Comparison of ENCODE assay signal across 8 cellular contexts in the genomic region with DNA sequence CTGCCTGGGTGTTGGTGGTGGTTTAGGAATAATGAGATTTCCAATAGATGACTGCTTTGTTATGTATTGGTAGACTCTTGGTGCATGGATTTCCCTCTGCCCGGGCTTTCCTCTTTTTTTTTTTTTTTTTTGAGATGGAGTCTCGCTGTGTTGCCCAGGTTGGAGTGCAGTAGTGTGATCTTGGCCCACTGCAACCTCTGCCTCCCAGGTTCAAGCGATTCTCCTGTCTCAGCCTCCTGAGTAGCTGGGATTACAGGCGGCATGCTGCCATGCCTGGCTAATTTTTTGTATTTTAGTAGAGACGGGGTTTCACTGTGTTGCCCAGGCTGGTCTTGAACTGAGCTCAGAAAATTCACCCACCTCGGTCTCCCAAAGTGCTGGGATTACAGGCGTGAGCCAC. TPM values are rescaled to one million over a fixed set of nuclear protein-coding genes. Genes with fewer than 3 reads are reported as not detected.
DNase-seq lines count a peak whose midpoint lies in the region; ATAC-seq, FAIRE-seq and TF ChIP-seq lines count a peak whose summit lies in the region.
"Not testable (repeated sequence)": the region's sequence is repeated elsewhere in the genome, so short reads cannot be mapped to it uniquely, and the experiment has no call there.

No MANE protein-coding gene starts in this region.

- not testable (repeated sequence) for H4K20me1 ChIP-seq in SU-DHL-6 (ENCODE audit: low read depth, low read length); K562 (replicated peaks; ENCODE audit: control insufficient read depth, insufficient read depth, low read length)

- not testable (repeated sequence) for H3F3A ChIP-seq in SU-DHL-6 (ENCODE audit: insufficient read depth)

- not testable (repeated sequence) for H3K4me3 ChIP-seq in HEK293 (ENCODE audit: low read depth, low read length); SU-DHL-6 (ENCODE audit: insufficient read depth, low read length, poor library complexity, severe bottlenecking); K562; left ventricle myocardium inferior

- H3K4me3 Mint-ChIP-seq in CD14-positive monocyte: peak overlapping the region; percentile 48 to 73
- not testable (repeated sequence) for H3K4me3 Mint-ChIP-seq in activated CD8-positive, alpha-beta T cell treated with anti-CD3 and anti-CD28 coated beads, Interleukin-2, amount 10 ng/mL, durations not matched to agents 7 days and 5 days; nephron; type B pancreatic cell

- not testable (repeated sequence) for TF ChIP-seq EP300 in K562 (IDR thresholded peaks at IDR 0.05; ENCODE audit: low read length)

- peaks cover 91% of the 10 kb centered on the region for H3K79me2 ChIP-seq in SU-DHL-6 (ENCODE audit: insufficient read depth, low read length)
- H3K79me2 ChIP-seq in K562 (ENCODE audit: control insufficient read depth, insufficient read depth, low read length): peaks cover 97% of the 10 kb centered on the region

- DNase-seq in CD14-positive monocyte (ENCODE audit: low spot score); activated CD8-positive, alpha-beta T cell treated with anti-CD3 and anti-CD28 coated beads, Interleukin-2, amount 10 ng/mL, durations not matched to agents 7 days and 5 days; K562 (ENCODE audit: extremely low read depth in 1 of 4, low spot score in 3 of 4); left ventricle myocardium inferior; type B pancreatic cell (ENCODE audit: extremely low spot score, unreplicated experiment): not testable (repeated sequence)

- H3K36me3 ChIP-seq in HEK293 (ENCODE audit: control insufficient read depth in 2 of 2, insufficient read depth in 1 of 2, low read length in 2 of 2); SU-DHL-6 (ENCODE audit: low read length); left ventricle myocardium inferior: not testable (repeated sequence)
- H3K36me3 ChIP-seq in K562 (ENCODE audit: control insufficient read depth, insufficient read depth, low read length): peaks cover 20% of the 10 kb centered on the region; the same call in 2 of the 3 replicates

- peaks cover 9 to 15% of the 10 kb centered on the region in 2 donors for H3K36me3 Mint-ChIP-seq in CD14-positive monocyte
- H3K36me3 Mint-ChIP-seq in activated CD8-positive, alpha-beta T cell treated with anti-CD3 and anti-CD28 coated beads, Interleukin-2, amount 10 ng/mL, durations not matched to agents 7 days and 5 days (ENCODE audit: low read depth): peaks cover 21% of the 10 kb centered on the region
- not testable (repeated sequence) for H3K36me3 Mint-ChIP-seq in nephron (ENCODE audit: low read depth); type B pancreatic cell

- not testable (repeated sequence) for H3K9me3 Mint-ChIP-seq in CD14-positive monocyte; activated CD8-positive, alpha-beta T cell treated with anti-CD3 and anti-CD28 coated beads, Interleukin-2, amount 10 ng/mL, durations not matched to agents 7 days and 5 days (ENCODE audit: insufficient read depth); nephron; type B pancreatic cell

- not testable (repeated sequence) for TF ChIP-seq CTCF in CD14-positive monocyte (IDR thresholded peaks at IDR 0.05); HEK293 (tag by site-specific recombination; IDR thresholded peaks at IDR 0.05); SU-DHL-6 (IDR thresholded peaks at IDR 0.05; ENCODE audit: insufficient read depth, low read length, poor library complexity, severe bottlenecking); K562 (IDR thresholded peaks at IDR 0.05 in 2 of 3, conservative IDR thresholded peaks at IDR 0.05 in 1 of 3; ENCODE audit: insufficient read depth in 2 of 3, low read depth in 1 of 3, low read length in 3 of 3); left ventricle myocardium inferior (IDR thresholded peaks at IDR 0.05; ENCODE audit: borderline replicate concordance); nephron (IDR thresholded peaks at IDR 0.05; ENCODE audit: unreplicated experiment in 3 of 3); type B pancreatic cell (conservative IDR thresholded peaks at IDR 0.05)

- H3K9me3 ChIP-seq in HEK293 (ENCODE audit: control insufficient read depth, insufficient read depth, low read depth, low read length); SU-DHL-6 (ENCODE audit: insufficient read depth, low read length); K562 (replicated peaks; ENCODE audit: control insufficient read depth, insufficient read depth, low read depth, low read length); left ventricle myocardium inferior (replicated peaks): not testable (repeated sequence)

- not testable (repeated sequence) for H3K27me3 ChIP-seq in SU-DHL-6 (ENCODE audit: low read length); K562 (ENCODE audit: control insufficient read depth in 2 of 2, insufficient read depth in 2 of 2, low read length in 2 of 2); left ventricle myocardium inferior (ENCODE audit: low read depth)

- not testable (repeated sequence) for H3K4me1 ChIP-seq in HEK293 (ENCODE audit: control insufficient read depth, insufficient read depth, low read length)
- H3K4me1 ChIP-seq in K562 (replicated peaks in 1 of 2; ENCODE audit: control insufficient read depth in 2 of 2, insufficient read depth in 2 of 2, low read length in 2 of 2): peaks cover 31 to 36% of the 10 kb centered on the region in 2 experiments
- peaks cover 65% of the 10 kb centered on the region for H3K4me1 ChIP-seq in left ventricle myocardium inferior

- H3K9ac ChIP-seq in SU-DHL-6 (ENCODE audit: low read length): not testable (repeated sequence)
- H3K9ac ChIP-seq in K562 (ENCODE audit: insufficient read depth in 1 of 2, low read depth in 2 of 2, low read length in 2 of 2): peak overlapping the region; percentile 81 to 84; a peak in 3 of 4 replicates

- not testable (repeated sequence) for H3K9me1 ChIP-seq in K562 (ENCODE audit: control insufficient read depth, insufficient read depth, low read length)

- in situ Hi-C loops in K562 (cut with MboI): not testable (repeated sequence)

- TF ChIP-seq POLR2A in K562 (conservative IDR thresholded peaks at IDR 0.05): not testable (repeated sequence)

- intact Hi-C loops in CD14-positive monocyte (cut with micrococcal nuclease); K562 (cut with micrococcal nuclease); left ventricle myocardium inferior (cut with micrococcal nuclease): not testable (repeated sequence)

- POLR2A ChIA-PET in HEK293 (lab: Yijun Ruan, JAX): interaction anchor here (0.7 to 0.9 kb wide), 2 partner anchors 8 to 13 kb away, joined by 3 read pairs; no protein-coding TSS in a partner anchor
- POLR2A ChIA-PET in activated CD8-positive, alpha-beta T cell treated with anti-CD3 and anti-CD28 coated beads, Interleukin-2, amount 10 ng/mL, durations not matched to agents 7 days and 5 days (lab: Charles Lee): not testable (repeated sequence)
- POLR2A ChIA-PET in K562 (lab: Yijun Ruan, JAX): interaction anchor here (0.8 kb wide), 1 partner anchor 11 kb away, joined by 3 read pairs; the partner anchor contains the start of gene GATAD2A

- ATAC-seq in activated CD8-positive, alpha-beta T cell treated with anti-CD3 and anti-CD28 coated beads, Interleukin-2, amount 10 ng/mL, durations not matched to agents 7 days and 5 days; K562: not testable (repeated sequence)

- H3K4me1 Mint-ChIP-seq in CD14-positive monocyte (peaks cover 57% of the 10 kb centered on the region), nephron (peaks cover 28% of the 10 kb centered on the region), type B pancreatic cell (ENCODE audit: unreplicated experiment) (peaks cover 21% of the 10 kb centered on the region)
- H3K4me1 Mint-ChIP-seq in activated CD8-positive, alpha-beta T cell treated with anti-CD3 and anti-CD28 coated beads, Interleukin-2, amount 10 ng/mL, durations not matched to agents 7 days and 5 days (ENCODE audit: low read depth): peaks cover 61% of the 10 kb centered on the region

- H3K4me2 ChIP-seq in SU-DHL-6 (ENCODE audit: low read depth, low read length, poor library complexity, severe bottlenecking) (peak overlapping the region; percentile 4), K562 (ENCODE audit: insufficient read depth, low read length) (peak overlapping the region; percentile 63)

- H3K9me2 ChIP-seq in SU-DHL-6 (replicated peaks; ENCODE audit: insufficient read depth, low read length): not testable (repeated sequence)

- not testable (repeated sequence) for H2AFZ ChIP-seq in SU-DHL-6 (ENCODE audit: low read depth, low read length, severe bottlenecking); K562 (ENCODE audit: low read depth, low read length)

- CTCF ChIA-PET in HEK293 (lab: Yijun Ruan, JAX): interaction anchor here (0.6 to 1.6 kb wide), 4 partner anchors 33 to 96 kb away, joined by 4 to 5 read pairs (median 4); no protein-coding TSS in a partner anchor
- CTCF ChIA-PET in activated CD8-positive, alpha-beta T cell treated with anti-CD3 and anti-CD28 coated beads, Interleukin-2, amount 10 ng/mL, durations not matched to agents 7 days and 5 days (lab: Charles Lee): interaction anchor here (1.9 kb wide), 1 partner anchor 96 kb away, joined by 8 read pairs; no protein-coding TSS in a partner anchor
- CTCF ChIA-PET in K562 (lab: Yijun Ruan, JAX; ENCODE audit: low intra/inter-chr PET ratio): not testable (repeated sequence)

- H3K27me3 Mint-ChIP-seq in CD14-positive monocyte (ENCODE audit: low read depth in 3 of 3); activated CD8-positive, alpha-beta T cell treated with anti-CD3 and anti-CD28 coated beads, Interleukin-2, amount 10 ng/mL, durations not matched to agents 7 days and 5 days (ENCODE audit: low read depth); nephron (ENCODE audit: low read depth); type B pancreatic cell: not testable (repeated sequence)

- TF ChIP-seq RAD21 in K562 (CRISPR knock-in tag; conservative IDR thresholded peaks at IDR 0.05 in 1 of 2, IDR thresholded peaks at IDR 0.05 in 1 of 2): not testable (repeated sequence)

- H3K27ac ChIP-seq in HEK293 (ENCODE audit: extremely low read depth, low read depth, low read length) (peak overlapping the region; percentile 37; the same call in 1 of the 2 replicates), K562 (ENCODE audit: extremely low read depth, low read depth, low read length) (peak overlapping the region; percentile 92), left ventricle myocardium inferior (replicated peaks) (peak overlapping the region; percentile 45)
- not testable (repeated sequence) for H3K27ac ChIP-seq in SU-DHL-6 (ENCODE audit: low read depth, low read length)

- H3K27ac Mint-ChIP-seq in CD14-positive monocyte (peak overlapping the region; percentile 72 to 96 (median 90)), nephron (peak overlapping the region in 2 of 3 experiments; percentile 61 to 78), type B pancreatic cell (peak overlapping the region; percentile 46)
- H3K27ac Mint-ChIP-seq in activated CD8-positive, alpha-beta T cell treated with anti-CD3 and anti-CD28 coated beads, Interleukin-2, amount 10 ng/mL, durations not matched to agents 7 days and 5 days: peak overlapping the region; percentile 84

- WGBS in K562 (ENCODE audit: insufficient coverage, low coverage, missing lambda C conversion rate): 30% methylated on average over 6 of the region's 7 CpGs

- FAIRE-seq in K562 (lab: Jason Lieb, UNC): not testable (repeated sequence)

- BruUV-seq in K562 (replicated peaks; lab: Mats Ljungman, UMichigan): not testable (repeated sequence)

RNA-seq across cellular contexts. Expression of gene GATAD2A, which starts 11.1 kb away (rescaled TPM):
- 1 to 10 TPM; 8.0 to 8.7 TPM for polyA plus RNA-seq in CD14-positive monocyte
- 100 to 1,000 TPM; 180 TPM for total RNA-seq in activated CD8-positive, alpha-beta T cell treated with anti-CD3 and anti-CD28 coated beads, Interleukin-2, amount 10 ng/mL, durations not matched to agents 7 days and 5 days
- 64.2 and 71.9 TPM in 2 replicates for total RNA-seq in K562 (2011; cell fraction: chromatin; rRNA removed; ENCODE audit: low replicate concordance)
- 40.3 and 42.0 TPM in 2 replicates for total RNA-seq in K562 (2011; cell fraction: nucleolus; rRNA removed)
- total RNA-seq in K562 (2011; cell fraction: nucleoplasm; rRNA removed): 44.1 and 58.8 TPM in 2 replicates
- 114 and 141 TPM in 2 replicates for total RNA-seq in K562 (2014; rRNA removed)
- total RNA-seq in K562 (2014; rRNA removed; fragmentation: Illumina TruSeq; extraction: Trizol): 36.3 and 39.2 TPM in 2 replicates
- total RNA-seq in K562 (2015; rRNA removed; fragmentation: Illumina TruSeq; extraction: Trizol): 61.2 and 65.5 TPM in 2 replicates
- total RNA-seq in K562 (2021): 215 and 226 TPM in 2 replicates
- 25.4 and 33.0 TPM in 2 replicates for polyA plus RNA-seq in K562 (2011; rRNA removed)
- 21.1 and 45.0 TPM in 2 replicates for polyA plus RNA-seq in K562 (2011; cell fraction: cytosol; rRNA removed)
- polyA plus RNA-seq in K562 (2011; cell fraction: nucleus; rRNA removed): 23.6 and 33.3 TPM in 2 replicates
- polyA plus RNA-seq in K562 (2012): 44.9 and 60.8 TPM in 2 replicates
- polyA plus RNA-seq in K562 (2014; fragmentation: Illumina TruSeq; extraction: Trizol): 44.2 and 80.9 TPM in 2 replicates
- 1 to 10 TPM; 2.4 to 5.1 TPM for polyA plus RNA-seq in K562 (2014; fragmentation: Nextera tagmentation; extraction: Ambion mirVana)
- polyA plus RNA-seq in K562 (2014; rRNA removed): 88.4 and 112 TPM in 2 replicates
- polyA minus RNA-seq in K562 (2011; rRNA and poly(A)+ RNA removed): 33.1 and 40.4 TPM in 2 replicates
- 55.4 and 91.3 TPM in 2 replicates for polyA minus RNA-seq in K562 (2011; cell fraction: cytosol; rRNA and poly(A)+ RNA removed)
- 12.5 and 17.4 TPM in 2 replicates for polyA minus RNA-seq in K562 (2011; cell fraction: nucleus; rRNA and poly(A)+ RNA removed)
- total RNA-seq in left ventricle myocardium inferior: 24.1 TPM
- 102 and 113 TPM in 2 replicates for total RNA-seq in type B pancreatic cell (ENCODE audit: low replicate concordance)
